ENCODE assay signal across 1 cellular context in the genomic region with DNA sequence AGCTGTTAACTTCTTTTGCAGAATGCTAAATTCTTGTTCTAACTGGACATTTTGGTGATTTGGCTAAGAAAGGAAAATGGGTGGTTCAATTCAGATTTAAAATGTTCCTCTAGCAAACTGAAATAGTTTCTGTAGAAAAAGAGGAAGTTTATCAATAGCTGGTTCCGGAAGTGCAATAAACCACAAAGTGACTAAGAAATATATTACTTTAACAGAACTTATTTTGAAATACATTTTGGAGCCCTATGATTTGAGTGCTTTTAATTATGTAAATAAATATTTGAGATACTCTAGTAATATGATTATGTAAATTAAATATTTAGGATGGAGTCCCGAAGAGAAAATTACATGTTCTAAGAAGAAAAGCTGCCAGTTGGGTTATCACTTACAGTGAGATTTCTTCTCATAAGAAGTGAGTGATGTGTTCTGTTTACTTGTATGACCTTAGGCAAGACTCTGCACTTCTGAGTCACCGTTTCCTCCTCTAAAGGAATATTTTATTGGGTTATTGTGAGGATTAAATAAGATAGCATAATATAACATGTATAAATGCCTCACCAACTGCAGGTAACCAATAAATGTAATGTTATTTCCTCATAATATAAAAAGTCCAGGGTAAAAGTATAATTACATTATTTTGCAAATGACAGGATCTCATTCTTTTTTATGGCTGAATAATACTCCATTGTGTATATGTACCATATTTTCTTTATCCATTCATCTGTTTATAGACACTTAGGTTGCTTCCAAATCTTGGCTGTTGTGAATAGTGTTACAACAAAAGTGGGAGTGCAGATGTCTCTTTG.
TF ChIP-seq lines count a peak whose summit lies in the region.

Gene EVI2B, minus strand, starts transcription at position 73 of the 806 bp plus-strand sequence. CDS start 8,445 bp downstream, outside the sequence.

TF ChIP-seq in GM12878, 131 proteins besides CTCF, POLR2A, EP300 and RAD21 (continued from another document and continues in another):
- TF ChIP-seq RELB (IDR thresholded peaks at IDR 0.05; ENCODE audit: low read depth) (peak; percentile 51; the same call in 1 of the 2 replicates), CREM (IDR thresholded peaks at IDR 0.05; ENCODE audit: low read depth) (no peak), SMARCA5 (IDR thresholded peaks at IDR 0.05) (0 out of 2 replicates have a peak, but pooled peaks have one; percentile 66), PRDM15 (CRISPR knock-in tag; IDR thresholded peaks at IDR 0.05) (no peak), IKZF1 (conservative IDR thresholded peaks at IDR 0.05) (0 out of 2 replicates have a peak, but pooled peaks have one; percentile 11), RUNX3 (IDR thresholded peaks at IDR 0.05; ENCODE audit: low read length) (peak; percentile 90), MAX (IDR thresholded peaks at IDR 0.05; ENCODE audit: low read depth, low read length) (no peak), BRCA1 (IDR thresholded peaks at IDR 0.05; ENCODE audit: low read depth, low read length) (no peak), MYB (IDR thresholded peaks at IDR 0.05; ENCODE audit: borderline replicate concordance, low read depth, low read length) (no peak), CBX3 (IDR thresholded peaks at IDR 0.05; ENCODE audit: borderline replicate concordance, low read depth) (no peak), CHD4 (IDR thresholded peaks at IDR 0.05) (no peak), NBN (IDR thresholded peaks at IDR 0.05) (no peak; the same call in 1 of the 2 replicates), NFXL1 (IDR thresholded peaks at IDR 0.05; ENCODE audit: borderline replicate concordance) (no peak), YBX1 (IDR thresholded peaks at IDR 0.05) (no peak), RELA (IDR thresholded peaks at IDR 0.05; ENCODE audit: borderline replicate concordance, partially characterized antibody) (no peak), SUPT20H (IDR thresholded peaks at IDR 0.05; ENCODE audit: borderline replicate concordance, control insufficient read depth, low read depth, low read length) (no peak), HCFC1 (IDR thresholded peaks at IDR 0.05; ENCODE audit: low read length) (no peak), SIN3A (IDR thresholded peaks at IDR 0.05; ENCODE audit: low read depth, low read length) (no peak), SUZ12 (IDR thresholded peaks at IDR 0.05; ENCODE audit: unreplicated experiment) (no peak), JUNB (IDR thresholded peaks at IDR 0.05) (peak; percentile 65), NR2C2 (IDR thresholded peaks at IDR 0.05; ENCODE audit: borderline replicate concordance, control insufficient read depth, insufficient read length, low read depth) (no peak), ZNF217 (IDR thresholded peaks at IDR 0.05) (0 out of 2 replicates have a peak, but pooled peaks have one; percentile 49), FOS (IDR thresholded peaks at IDR 0.05; ENCODE audit: borderline replicate concordance, extremely low read depth, insufficient read length) (no peak), HDGF (IDR thresholded peaks at IDR 0.05) (no peak), RFX5 (IDR thresholded peaks at IDR 0.05; ENCODE audit: low read depth, low read length) (no peak), ZNF274 (IDR thresholded peaks at IDR 0.05; ENCODE audit: insufficient read depth, insufficient read length) (no peak), SRF (IDR thresholded peaks at IDR 0.05; ENCODE audit: low read depth in 2 of 2, low read length in 2 of 2) (no peak), ZNF207 (IDR thresholded peaks at IDR 0.05; ENCODE audit: borderline replicate concordance) (no peak), USF1 (IDR thresholded peaks at IDR 0.05; ENCODE audit: borderline replicate concordance, extremely low read length, insufficient read depth, low read depth, low read length) (no peak)
- TF ChIP-seq, protein P1, sequence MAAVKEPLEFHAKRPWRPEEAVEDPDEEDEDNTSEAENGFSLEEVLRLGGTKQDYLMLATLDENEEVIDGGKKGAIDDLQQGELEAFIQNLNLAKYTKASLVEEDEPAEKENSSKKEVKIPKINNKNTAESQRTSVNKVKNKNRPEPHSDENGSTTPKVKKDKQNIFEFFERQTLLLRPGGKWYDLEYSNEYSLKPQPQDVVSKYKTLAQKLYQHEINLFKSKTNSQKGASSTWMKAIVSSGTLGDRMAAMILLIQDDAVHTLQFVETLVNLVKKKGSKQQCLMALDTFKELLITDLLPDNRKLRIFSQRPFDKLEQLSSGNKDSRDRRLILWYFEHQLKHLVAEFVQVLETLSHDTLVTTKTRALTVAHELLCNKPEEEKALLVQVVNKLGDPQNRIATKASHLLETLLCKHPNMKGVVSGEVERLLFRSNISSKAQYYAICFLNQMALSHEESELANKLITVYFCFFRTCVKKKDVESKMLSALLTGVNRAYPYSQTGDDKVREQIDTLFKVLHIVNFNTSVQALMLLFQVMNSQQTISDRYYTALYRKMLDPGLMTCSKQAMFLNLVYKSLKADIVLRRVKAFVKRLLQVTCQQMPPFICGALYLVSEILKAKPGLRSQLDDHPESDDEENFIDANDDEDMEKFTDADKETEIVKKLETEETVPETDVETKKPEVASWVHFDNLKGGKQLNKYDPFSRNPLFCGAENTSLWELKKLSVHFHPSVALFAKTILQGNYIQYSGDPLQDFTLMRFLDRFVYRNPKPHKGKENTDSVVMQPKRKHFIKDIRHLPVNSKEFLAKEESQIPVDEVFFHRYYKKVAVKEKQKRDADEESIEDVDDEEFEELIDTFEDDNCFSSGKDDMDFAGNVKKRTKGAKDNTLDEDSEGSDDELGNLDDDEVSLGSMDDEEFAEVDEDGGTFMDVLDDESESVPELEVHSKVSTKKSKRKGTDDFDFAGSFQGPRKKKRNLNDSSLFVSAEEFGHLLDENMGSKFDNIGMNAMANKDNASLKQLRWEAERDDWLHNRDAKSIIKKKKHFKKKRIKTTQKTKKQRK (IDR thresholded peaks at IDR 0.05; ENCODE audit: low read depth, low read length), result no peak
- TF ChIP-seq, protein P2, sequence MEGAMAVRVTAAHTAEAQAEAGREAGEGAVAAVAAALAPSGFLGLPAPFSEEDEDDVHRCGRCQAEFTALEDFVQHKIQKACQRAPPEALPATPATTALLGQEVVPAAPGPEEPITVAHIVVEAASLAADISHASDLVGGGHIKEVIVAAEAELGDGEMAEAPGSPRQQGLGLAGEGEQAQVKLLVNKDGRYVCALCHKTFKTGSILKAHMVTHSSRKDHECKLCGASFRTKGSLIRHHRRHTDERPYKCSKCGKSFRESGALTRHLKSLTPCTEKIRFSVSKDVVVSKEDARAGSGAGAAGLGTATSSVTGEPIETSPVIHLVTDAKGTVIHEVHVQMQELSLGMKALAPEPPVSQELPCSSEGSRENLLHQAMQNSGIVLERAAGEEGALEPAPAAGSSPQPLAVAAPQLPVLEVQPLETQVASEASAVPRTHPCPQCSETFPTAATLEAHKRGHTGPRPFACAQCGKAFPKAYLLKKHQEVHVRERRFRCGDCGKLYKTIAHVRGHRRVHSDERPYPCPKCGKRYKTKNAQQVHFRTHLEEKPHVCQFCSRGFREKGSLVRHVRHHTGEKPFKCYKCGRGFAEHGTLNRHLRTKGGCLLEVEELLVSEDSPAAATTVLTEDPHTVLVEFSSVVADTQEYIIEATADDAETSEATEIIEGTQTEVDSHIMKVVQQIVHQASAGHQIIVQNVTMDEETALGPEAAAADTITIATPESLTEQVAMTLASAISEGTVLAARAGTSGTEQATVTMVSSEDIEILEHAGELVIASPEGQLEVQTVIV (IDR thresholded peaks at IDR 0.05; ENCODE audit: borderline replicate concordance, partially characterized antibody), result no peak
- TF ChIP-seq, protein P3, sequence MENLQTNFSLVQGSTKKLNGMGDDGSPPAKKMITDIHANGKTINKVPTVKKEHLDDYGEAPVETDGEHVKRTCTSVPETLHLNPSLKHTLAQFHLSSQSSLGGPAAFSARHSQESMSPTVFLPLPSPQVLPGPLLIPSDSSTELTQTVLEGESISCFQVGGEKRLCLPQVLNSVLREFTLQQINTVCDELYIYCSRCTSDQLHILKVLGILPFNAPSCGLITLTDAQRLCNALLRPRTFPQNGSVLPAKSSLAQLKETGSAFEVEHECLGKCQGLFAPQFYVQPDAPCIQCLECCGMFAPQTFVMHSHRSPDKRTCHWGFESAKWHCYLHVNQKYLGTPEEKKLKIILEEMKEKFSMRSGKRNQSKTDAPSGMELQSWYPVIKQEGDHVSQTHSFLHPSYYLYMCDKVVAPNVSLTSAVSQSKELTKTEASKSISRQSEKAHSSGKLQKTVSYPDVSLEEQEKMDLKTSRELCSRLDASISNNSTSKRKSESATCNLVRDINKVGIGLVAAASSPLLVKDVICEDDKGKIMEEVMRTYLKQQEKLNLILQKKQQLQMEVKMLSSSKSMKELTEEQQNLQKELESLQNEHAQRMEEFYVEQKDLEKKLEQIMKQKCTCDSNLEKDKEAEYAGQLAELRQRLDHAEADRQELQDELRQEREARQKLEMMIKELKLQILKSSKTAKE (IDR thresholded peaks at IDR 0.05; ENCODE audit: low read depth, poor library complexity, severe bottlenecking), result peak; percentile 25
- TF ChIP-seq, protein P4, sequence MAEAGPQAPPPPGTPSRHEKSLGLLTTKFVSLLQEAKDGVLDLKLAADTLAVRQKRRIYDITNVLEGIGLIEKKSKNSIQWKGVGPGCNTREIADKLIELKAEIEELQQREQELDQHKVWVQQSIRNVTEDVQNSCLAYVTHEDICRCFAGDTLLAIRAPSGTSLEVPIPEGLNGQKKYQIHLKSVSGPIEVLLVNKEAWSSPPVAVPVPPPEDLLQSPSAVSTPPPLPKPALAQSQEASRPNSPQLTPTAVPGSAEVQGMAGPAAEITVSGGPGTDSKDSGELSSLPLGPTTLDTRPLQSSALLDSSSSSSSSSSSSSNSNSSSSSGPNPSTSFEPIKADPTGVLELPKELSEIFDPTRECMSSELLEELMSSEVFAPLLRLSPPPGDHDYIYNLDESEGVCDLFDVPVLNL (IDR thresholded peaks at IDR 0.05; ENCODE audit: low read depth, low read length), result no peak
- TF ChIP-seq, protein P5, sequence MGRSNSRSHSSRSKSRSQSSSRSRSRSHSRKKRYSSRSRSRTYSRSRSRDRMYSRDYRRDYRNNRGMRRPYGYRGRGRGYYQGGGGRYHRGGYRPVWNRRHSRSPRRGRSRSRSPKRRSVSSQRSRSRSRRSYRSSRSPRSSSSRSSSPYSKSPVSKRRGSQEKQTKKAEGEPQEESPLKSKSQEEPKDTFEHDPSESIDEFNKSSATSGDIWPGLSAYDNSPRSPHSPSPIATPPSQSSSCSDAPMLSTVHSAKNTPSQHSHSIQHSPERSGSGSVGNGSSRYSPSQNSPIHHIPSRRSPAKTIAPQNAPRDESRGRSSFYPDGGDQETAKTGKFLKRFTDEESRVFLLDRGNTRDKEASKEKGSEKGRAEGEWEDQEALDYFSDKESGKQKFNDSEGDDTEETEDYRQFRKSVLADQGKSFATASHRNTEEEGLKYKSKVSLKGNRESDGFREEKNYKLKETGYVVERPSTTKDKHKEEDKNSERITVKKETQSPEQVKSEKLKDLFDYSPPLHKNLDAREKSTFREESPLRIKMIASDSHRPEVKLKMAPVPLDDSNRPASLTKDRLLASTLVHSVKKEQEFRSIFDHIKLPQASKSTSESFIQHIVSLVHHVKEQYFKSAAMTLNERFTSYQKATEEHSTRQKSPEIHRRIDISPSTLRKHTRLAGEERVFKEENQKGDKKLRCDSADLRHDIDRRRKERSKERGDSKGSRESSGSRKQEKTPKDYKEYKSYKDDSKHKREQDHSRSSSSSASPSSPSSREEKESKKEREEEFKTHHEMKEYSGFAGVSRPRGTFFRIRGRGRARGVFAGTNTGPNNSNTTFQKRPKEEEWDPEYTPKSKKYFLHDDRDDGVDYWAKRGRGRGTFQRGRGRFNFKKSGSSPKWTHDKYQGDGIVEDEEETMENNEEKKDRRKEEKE (IDR thresholded peaks at IDR 0.05), result no peak
